In the genomic region with DNA sequence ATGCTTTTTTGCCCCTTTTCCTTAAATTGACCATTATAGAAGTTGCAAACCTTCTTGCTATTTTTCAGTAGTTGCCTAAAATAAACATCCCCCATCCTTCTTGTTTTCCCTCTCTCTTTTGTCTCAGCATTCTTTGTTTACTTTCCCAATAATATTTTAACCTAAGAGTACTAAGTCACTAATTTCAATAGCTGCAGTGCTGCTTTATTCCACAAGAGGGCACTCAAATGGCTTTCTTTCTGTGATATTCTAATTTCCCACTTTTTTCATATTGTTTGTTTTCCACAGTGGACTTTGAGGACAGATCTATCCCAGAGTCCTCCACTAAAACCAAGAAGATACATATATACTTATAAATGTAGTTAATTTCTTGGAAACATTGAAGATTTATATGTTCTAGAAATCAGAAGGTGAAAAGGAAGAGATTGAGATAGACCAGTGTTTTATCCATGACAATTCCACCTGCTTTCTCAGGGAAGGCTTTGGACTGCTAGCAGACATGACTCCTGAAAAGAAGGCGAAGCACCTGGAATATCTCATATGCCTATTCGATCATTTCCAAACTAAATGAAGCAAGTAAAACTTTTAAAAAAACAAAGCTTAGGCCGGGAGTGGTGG, we compare ENCODE assay signal across 8 cellular contexts.
DNase-seq lines count a peak whose midpoint lies in the region; ATAC-seq, FAIRE-seq and TF ChIP-seq lines count a peak whose summit lies in the region.

No MANE protein-coding gene starts in this region.

- no peaks in the 10 kb centered on the region for H3K36me3 Mint-ChIP-seq in CD8-positive, alpha-beta T cell

- peak; percentile 87 for TF ChIP-seq CTCF in CD8-positive, alpha-beta T cell (IDR thresholded peaks at IDR 0.05)
- peak; percentile 38; the same call in 1 of the 2 replicates for TF ChIP-seq CTCF in WI38 (IDR thresholded peaks at IDR 0.05; ENCODE audit: low read depth, low read length)
- peak in 2 of 3 experiments; percentile 67 to 71 for TF ChIP-seq CTCF in keratinocyte (optimal IDR thresholded peaks at IDR 0.05 in 1 of 3, IDR thresholded peaks at IDR 0.05 in 1 of 3, conservative IDR thresholded peaks at IDR 0.05 in 1 of 3; ENCODE audit: extremely low read depth in 1 of 3, insufficient read depth in 2 of 3, low read length in 3 of 3)

- no peak overlapping the region for H3K27ac Mint-ChIP-seq in CD8-positive, alpha-beta T cell

- H3K9me1 ChIP-seq in keratinocyte (ENCODE audit: control insufficient read depth, extremely low read depth, insufficient read depth, low read length): no peaks in the 10 kb centered on the region

- no peaks in the 10 kb centered on the region for H3K79me2 ChIP-seq in keratinocyte (ENCODE audit: control insufficient read depth, insufficient read depth, low read length)

- no peaks in the 10 kb centered on the region for H3K27me3 ChIP-seq in CD8-positive, alpha-beta T cell (ENCODE audit: insufficient read depth, low read length)
- H3K27me3 ChIP-seq in keratinocyte (ENCODE audit: control insufficient read depth, extremely low read depth, insufficient read depth, low read length): no peaks in the 10 kb centered on the region

- no peak overlapping the region for H2AFZ ChIP-seq in keratinocyte (ENCODE audit: control insufficient read depth, low read length)

- no peak for DNase-seq in CD8-positive, alpha-beta T cell
- DNase-seq in HEK293T (ENCODE audit: extremely low spot score) (peak; percentile 12), keratinocyte (ENCODE audit: low read depth, low spot score) (no peak), germinal center (ENCODE audit: low spot score) (no peak)

- no peaks in the 10 kb centered on the region for H4K20me1 ChIP-seq in keratinocyte (ENCODE audit: control insufficient read depth, extremely low read depth, insufficient read depth, low read length)

- H3K9ac ChIP-seq in keratinocyte (ENCODE audit: control insufficient read depth, extremely low read depth, insufficient read depth, low read length): no peak overlapping the region

- no peaks in the 10 kb centered on the region for H3K4me1 ChIP-seq in CD8-positive, alpha-beta T cell (ENCODE audit: insufficient read depth, low read length)
- no peaks in the 10 kb centered on the region for H3K4me1 ChIP-seq in keratinocyte (ENCODE audit: control insufficient read depth, extremely low read depth, insufficient read depth, low read length)

- H3K27me3 Mint-ChIP-seq in CD8-positive, alpha-beta T cell (ENCODE audit: low read depth): peaks cover 3% of the 10 kb centered on the region

- no peaks in the 10 kb centered on the region for H3K4me1 Mint-ChIP-seq in CD8-positive, alpha-beta T cell (ENCODE audit: low read depth)

- no peak overlapping the region for H3K27ac ChIP-seq in CD8-positive, alpha-beta T cell (ENCODE audit: low read depth, low read length)
- no peak overlapping the region for H3K27ac ChIP-seq in keratinocyte (ENCODE audit: control insufficient read depth, insufficient read depth, low read length)

- FAIRE-seq in keratinocyte (lab: Jason Lieb, UNC): peak; percentile 29

- intact Hi-C loops in CD8-positive, alpha-beta T cell (cut with DNase I, micrococcal nuclease): loop anchor here in 1 of 2 experiments (1.0 to 5.0 kb wide), 2 partner anchors 1041 to 1563 kb away; no protein-coding TSS in a partner anchor

- no peaks in the 10 kb centered on the region for H3K9me3 ChIP-seq in CD8-positive, alpha-beta T cell (ENCODE audit: low read length)
- no peaks in the 10 kb centered on the region for H3K9me3 ChIP-seq in keratinocyte (ENCODE audit: control insufficient read depth, low read depth, low read length)

- no peak overlapping the region for H3K4me2 ChIP-seq in keratinocyte (ENCODE audit: control insufficient read depth, extremely low read depth, insufficient read depth, low read depth, low read length)

- H3K4me3 Mint-ChIP-seq in CD8-positive, alpha-beta T cell: no peak overlapping the region

- POLR2A ChIA-PET in CD8-positive, alpha-beta T cell (lab: Charles Lee): interaction anchor here (0.7 kb wide), 1 partner anchor 1039 kb away, joined by 5 read pairs; no protein-coding TSS in a partner anchor
- POLR2A ChIA-PET in HEK293T (lab: Yijun Ruan, JAX): no interaction called here

- peaks cover 9% of the 10 kb centered on the region for H3K9me3 Mint-ChIP-seq in CD8-positive, alpha-beta T cell

- no peak overlapping the region for H3K4me3 ChIP-seq in CD8-positive, alpha-beta T cell (ENCODE audit: low read depth, low read length)
- H3K4me3 ChIP-seq in WI38 (ENCODE audit: low read depth, low read length): no peak overlapping the region
- no peak overlapping the region for H3K4me3 ChIP-seq in keratinocyte (ENCODE audit: control insufficient read depth in 2 of 3, extremely low read depth in 1 of 3, insufficient read depth in 2 of 3, low read depth in 1 of 3, low read length in 3 of 3)

- H3K36me3 ChIP-seq in CD8-positive, alpha-beta T cell (ENCODE audit: insufficient read depth, low read length): no peaks in the 10 kb centered on the region
- no peaks in the 10 kb centered on the region for H3K36me3 ChIP-seq in keratinocyte (ENCODE audit: control insufficient read depth in 2 of 2, extremely low read depth in 1 of 2, insufficient read depth in 2 of 2, low read length in 2 of 2)

- no peak for ATAC-seq in CD8-positive, alpha-beta T cell
- ATAC-seq in GM19467 (IDR thresholded peaks at IDR 0.05; ENCODE audit: unreplicated experiment): no peak
- no peak for ATAC-seq in HG03280 (IDR thresholded peaks at IDR 0.05; ENCODE audit: unreplicated experiment)
- ATAC-seq in GM21737 (IDR thresholded peaks at IDR 0.05; ENCODE audit: unreplicated experiment): no peak

- CTCF ChIA-PET in CD8-positive, alpha-beta T cell (lab: Charles Lee): interaction anchor here (0.7 to 2.7 kb wide), 7 partner anchors 9 to 1043 kb away, joined by 3 to 15 read pairs (median 3); no protein-coding TSS in a partner anchor
- CTCF ChIA-PET in HEK293T (lab: Yijun Ruan, JAX): interaction anchor here (1.3 kb wide), 2 partner anchors 15 to 683 kb away, joined by 3 read pairs; no protein-coding TSS in a partner anchor

- dilution Hi-C loops in keratinocyte (cut with MboI; ENCODE audit: extremely low pct_ligation_motif_present, low sequenced_read_pairs): no loop called here

TF ChIP-seq in HEK293T, 16 proteins besides CTCF, POLR2A, EP300 and RAD21:
- TF ChIP-seq ZNF384 (IDR thresholded peaks at IDR 0.05): no peak
- no peak for TF ChIP-seq TARDBP (IDR thresholded peaks at IDR 0.05)
- TF ChIP-seq CTBP1 (IDR thresholded peaks at IDR 0.05; ENCODE audit: borderline replicate concordance): no peak
- TF ChIP-seq LEF1 (IDR thresholded peaks at IDR 0.05; ENCODE audit: borderline replicate concordance): no peak
- TF ChIP-seq FOXM1 (IDR thresholded peaks at IDR 0.05; ENCODE audit: borderline replicate concordance): no peak
- TF ChIP-seq L3MBTL2 (conservative IDR thresholded peaks at IDR 0.05): no peak
- no peak for TF ChIP-seq HDGF (IDR thresholded peaks at IDR 0.05; ENCODE audit: borderline replicate concordance)
- TF ChIP-seq ARNT (IDR thresholded peaks at IDR 0.05): no peak
- no peak for TF ChIP-seq ELF4 (IDR thresholded peaks at IDR 0.05)
TF ChIP-seq in HEK293T: peak in this region for 0.
